ENCODE assay signal across 22 cellular contexts in the genomic region with DNA sequence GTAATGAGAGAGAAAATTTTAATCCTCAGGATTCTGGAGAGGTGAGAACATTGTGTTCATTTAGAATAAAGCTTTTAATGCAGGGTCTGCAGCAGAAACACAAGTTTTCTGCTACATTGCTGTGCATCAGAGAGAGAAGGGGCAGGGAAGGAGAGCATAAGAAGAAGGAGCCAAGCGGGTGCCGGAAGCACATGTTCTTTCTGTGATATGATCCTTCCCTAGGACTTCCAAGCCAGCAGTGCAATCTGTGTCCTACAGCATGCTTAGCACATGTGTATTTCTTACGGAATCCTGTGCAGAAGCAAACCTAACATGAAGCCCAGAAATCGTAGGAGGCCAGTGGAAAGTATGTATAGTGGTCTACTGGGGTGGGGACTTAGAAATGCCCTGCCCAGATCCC.
DNase-seq lines count a peak whose midpoint lies in the region; ATAC-seq and TF ChIP-seq lines count a peak whose summit lies in the region.
"Had no signal": no experiment of that assay in that cellular context is flagged by ENCODE, and none has a peak within 500 bp of the region (broad histone marks: within the 10 kb centered on the region; RNA-seq: fewer than 3 reads in every experiment).

No MANE protein-coding gene starts in this region.

- H3F3A ChIP-seq in smooth muscle cell (ENCODE audit: low read depth): no peaks in the 10 kb centered on the region

- H3K9ac ChIP-seq in smooth muscle cell (ENCODE audit: low read depth): no peak overlapping the region
- H3K9ac ChIP-seq: BLaER1 had no signal

- H3K4me2 ChIP-seq in smooth muscle cell: peak overlapping the region; percentile 7
- H3K4me2 ChIP-seq: BLaER1 had no signal

- no peak for TF ChIP-seq POLR2A in testis (IDR thresholded peaks at IDR 0.05)

- no peaks in the 10 kb centered on the region for H4K20me1 ChIP-seq in smooth muscle cell (ENCODE audit: low read depth)
- H4K20me1 ChIP-seq: BLaER1 had no signal

- H3K79me2 ChIP-seq in smooth muscle cell (ENCODE audit: low read depth): no peaks in the 10 kb centered on the region

- H3K27ac ChIP-seq in smooth muscle cell (ENCODE audit: low read depth) (no peak overlapping the region), testis (no peak overlapping the region)
- H3K27ac ChIP-seq: BLaER1 had no signal

- ATAC-seq in left ventricle myocardium superior (peak; percentile 54), Right ventricle myocardium superior (ENCODE audit: poor library complexity) (no peak), GM19455 (IDR thresholded peaks at IDR 0.05; ENCODE audit: unreplicated experiment) (no peak), GM19463 (IDR thresholded peaks at IDR 0.05; ENCODE audit: unreplicated experiment) (no peak)
- ATAC-seq: GM12878 had no signal

- H3K36me3 ChIP-seq in smooth muscle cell (ENCODE audit: low read depth) (no peaks in the 10 kb centered on the region), testis (ENCODE audit: low read depth, missing control alignments) (no peaks in the 10 kb centered on the region)
- H3K36me3 ChIP-seq: BE2C, BLaER1 had no signal

- intact Hi-C loops in left ventricle myocardium superior (cut with micrococcal nuclease): no loop called here
- intact Hi-C loops in Right ventricle myocardium superior (cut with DNase I): no loop called here
- intact Hi-C loops in testis (cut with DNase I; ENCODE audit: low total_unique reads): no loop called here

- WGBS in smooth muscle cell (ENCODE audit: low lambda C conversion rate): 67% methylated on average over 4 of the region's 4 CpGs
- WGBS in testis, 2 donors: 55 to 68% methylated on average over 4 of the region's 4 CpGs

- no peaks in the 10 kb centered on the region for H3K4me1 ChIP-seq in smooth muscle cell (ENCODE audit: low read depth)
- H3K4me1 ChIP-seq in testis: no peaks in the 10 kb centered on the region
- H3K4me1 ChIP-seq: BE2C, BLaER1 had no signal

- DNase-seq in left ventricle myocardium superior (peak; percentile 26), Right ventricle myocardium superior (no peak), smooth muscle cell (lab: John Stamatoyannopoulos, UW; ENCODE audit: unreplicated experiment) (no peak), testis (peak; percentile 20)
- DNase-seq: 8988T; ACHN; BE2C; C1 segment of cervical spinal cord; CD4-positive, alpha-beta memory T cell; CD4-positive, CD25-positive, alpha-beta regulatory T cell; CD8-positive, alpha-beta memory T cell; COR-L47; DMS153; DMS53; DMS79; DND-41; EL; GDM1 had no signal

- TF ChIP-seq CTCF in smooth muscle cell (IDR thresholded peaks at IDR 0.05; ENCODE audit: borderline replicate concordance, insufficient read depth, poor library complexity, severe bottlenecking) (no peak), testis (IDR thresholded peaks at IDR 0.05) (no peak)

- H3K4me3 ChIP-seq in smooth muscle cell: no peak overlapping the region
- H3K4me3 ChIP-seq in testis: no peak overlapping the region
- H3K4me3 ChIP-seq: BLaER1, GM12878 had no signal

- no peak overlapping the region for H2AFZ ChIP-seq in smooth muscle cell (ENCODE audit: low read depth)

- H3K27me3 ChIP-seq in smooth muscle cell (ENCODE audit: low read depth): peaks cover 7% of the 10 kb centered on the region
- no peaks in the 10 kb centered on the region for H3K27me3 ChIP-seq in testis
- H3K27me3 ChIP-seq: BE2C, BLaER1 had no signal

- H3K9me3 ChIP-seq in smooth muscle cell (replicated peaks; ENCODE audit: low read depth) (no peaks in the 10 kb centered on the region), testis (no peaks in the 10 kb centered on the region)
- H3K9me3 ChIP-seq: BE2C, BLaER1 had no signal

Comparison
In these comparisons a context has a peak if more than half of its experiments do, and no peak if none do; other contexts are left out.
1. DNase-seq: peak in left ventricle myocardium superior (single experiment) and testis (single experiment); none in Right ventricle myocardium superior (single experiment) and smooth muscle cell (single experiment).